In the genomic region with DNA sequence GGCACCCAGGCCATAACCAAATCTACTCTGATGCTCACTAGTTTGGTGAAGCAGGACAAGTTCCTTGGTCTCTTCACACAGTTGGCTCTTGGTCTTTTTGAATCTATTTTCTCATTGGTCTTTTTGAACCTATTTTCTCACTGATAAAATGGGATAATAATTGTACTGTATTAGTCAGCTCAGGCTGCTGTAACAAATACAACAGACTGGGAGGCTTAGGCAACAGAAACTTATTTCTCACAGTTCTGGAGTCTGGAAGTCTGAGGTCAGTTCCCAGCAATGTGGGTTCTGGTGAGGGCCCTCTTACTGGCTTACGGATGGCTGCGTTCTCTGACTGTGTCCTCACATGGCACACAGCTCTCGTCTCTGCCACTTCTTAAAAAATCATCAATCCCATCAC, we compare ENCODE assay signal across 35 cellular contexts.
"Had no signal": no experiment of that assay in that cellular context is flagged by ENCODE, and none has a peak within 500 bp of the region (broad histone marks: within the 10 kb centered on the region; RNA-seq: fewer than 3 reads in every experiment).

No MANE protein-coding gene starts in this region.

- H3K4me3 ChIP-seq: MG63 had no signal

- H3K36me3 ChIP-seq: MG63 had no signal

- DNase-seq: Karpas-422, Kasumi-1, MM.1S, MV-4-11, NCI-H1048, NCI-H1092, NCI-H1092 treated with DMSO at 0.1 percent for 48 hours, NCI-H1105, NCI-H1105 treated with DMSO at 0.1 percent for 48 hours, NCI-H1417, NCI-H1417 treated with DMSO at 0.1 percent for 48 hours, NCI-H1436, NCI-H1436 treated with DMSO at 0.1 percent for 48 hours, NCI-H146, NCI-H1694, NCI-H1694 treated with DMSO at 0.1 percent for 48 hours, NCI-H187, NCI-H187 treated with DMSO at 0.1 percent for 48 hours, NCI-H1930, NCI-H2029, NCI-H2029 treated with DMSO at 0.1 percent for 48 hours, NCI-H2081, NCI-H2081 treated with DMSO at 0.1 percent for 48 hours, NCI-H2107, NCI-H2171, NCI-H2171 treated with DMSO at 0.1 percent for 48 hours, NCI-H2227 treated with DMSO at 0.1 percent for 48 hours, NCI-H226, NCI-H345, NCI-H446, NCI-H446 treated with DMSO at 0.1 percent for 48 hours, NCI-H510A, NCI-H510A treated with DMSO at 0.1 percent for 48 hours, NCI-H524 had no signal

- H3K27me3 ChIP-seq: MG63 had no signal
